1 cellular context compared by ENCODE assay signal in genomic region chr12:84842406-84843013, GRCh38.
TF ChIP-seq lines count a peak whose summit lies in the region.

No MANE protein-coding gene starts in this region.

TF ChIP-seq in HCT116, 20 proteins besides CTCF, POLR2A, EP300 and RAD21 (continued from another document):
- TF ChIP-seq REST (IDR thresholded peaks at IDR 0.05; ENCODE audit: low read depth): no peak
- TF ChIP-seq CEBPB (IDR thresholded peaks at IDR 0.05; ENCODE audit: low read depth): no peak
